Comparison of ENCODE assay signal across 8 cellular contexts in genomic region chr15:59622289-59622688, GRCh38. TPM values are rescaled to one million over a fixed set of nuclear protein-coding genes. Genes with fewer than 3 reads are reported as not detected.
DNase-seq lines count a peak whose midpoint lies in the region; ATAC-seq and TF ChIP-seq lines count a peak whose summit lies in the region.

No MANE protein-coding gene starts in this region.

- H2BK20ac ChIP-seq in IMR-90 (ENCODE audit: low read depth, low read length), result no peak overlapping the region

- TF ChIP-seq CTCF in AG04450 (IDR thresholded peaks at IDR 0.05; ENCODE audit: low read depth, low read length) (peak; percentile 37), IMR-90 (conservative IDR thresholded peaks at IDR 0.05; ENCODE audit: low read depth, low read length) (peak; percentile 32), WI38 (IDR thresholded peaks at IDR 0.05; ENCODE audit: low read depth, low read length) (0 out of 2 replicates have a peak, but pooled peaks have one; percentile 25)

- POLR2A ChIA-PET in AG04450 (lab: Yijun Ruan, JAX), result no interaction called here
- POLR2A ChIA-PET in IMR-90 (lab: Charles Lee; ENCODE audit: unreplicated experiment), result no interaction called here

- no peak overlapping the region for H3K18ac ChIP-seq in IMR-90 (ENCODE audit: low read depth, low read length)

- no peak overlapping the region for H4K91ac ChIP-seq in IMR-90 (ENCODE audit: insufficient read depth, low read depth, low read length)

- H2AK5ac ChIP-seq in IMR-90 (ENCODE audit: low read depth, low read length), result no peak overlapping the region

- H4K8ac ChIP-seq in IMR-90 (ENCODE audit: low read depth in 2 of 2, low read length in 2 of 2), result no peak overlapping the region

- no peak overlapping the region for H2BK5ac ChIP-seq in IMR-90 (ENCODE audit: low read depth, low read length, poor library complexity, severe bottlenecking)

- no peak overlapping the region for H2AK9ac ChIP-seq in IMR-90 (replicated peaks; ENCODE audit: low read depth, low read length, poor library complexity)

- no CpG with 5 or more reads among the region's 6 CpGs for WGBS in IMR-90 (ENCODE audit: extremely low coverage in 2 of 2, insufficient read length in 1 of 2), 2 experiments

- H2BK120ac ChIP-seq in IMR-90 (ENCODE audit: low read depth, low read length), result no peak overlapping the region

- no peak for DNase-seq in AG04450 (ENCODE audit: low read depth, low spot score)
- peak; percentile 34 for DNase-seq in IMR-90
- peak; percentile 65 for DNase-seq in stimulated activated CD4-positive, alpha-beta T cell treated with anti-CD3 and anti-CD28 coated beads, Interleukin-1b, Interleukin-23, amount 100 ng/mL, for 48 hours
- DNase-seq in OCI-M2 (lab: John Stamatoyannopoulos, UW; ENCODE audit: unreplicated experiment), result no peak

- dilution Hi-C loops in IMR-90 (cut with HindIII; ENCODE audit: low sequenced_read_pairs, unreplicated experiment), result no loop called here

- TF ChIP-seq RAD21 in IMR-90 (IDR thresholded peaks at IDR 0.05; ENCODE audit: low read length), result peak; percentile 20; the same call in 1 of the 2 replicates

- H2AFZ ChIP-seq in IMR-90 (replicated peaks; ENCODE audit: low read length, poor library complexity), result no peak overlapping the region

- H3K9me3 ChIP-seq in AG04450 (ENCODE audit: control insufficient read depth, insufficient read depth, low read length), result no peaks in the 10 kb centered on the region
- no peaks in the 10 kb centered on the region for H3K9me3 ChIP-seq in IMR-90 (ENCODE audit: control insufficient read depth, insufficient read depth, low read length)

- in situ Hi-C loops in IMR-90 (cut with MboI; ENCODE audit: low sequenced_read_pairs), result no loop called here

- H4K20me1 ChIP-seq in IMR-90 (ENCODE audit: insufficient read depth, low read length), result no peaks in the 10 kb centered on the region

- H3K23ac ChIP-seq in IMR-90 (ENCODE audit: low read depth, low read length), result no peak overlapping the region

- H2BK15ac ChIP-seq in IMR-90 (ENCODE audit: low read depth, low read length), result no peak overlapping the region

- no peak overlapping the region for H4K5ac ChIP-seq in IMR-90 (ENCODE audit: low read depth, low read length)

- TF ChIP-seq POLR2A in IMR-90 (IDR thresholded peaks at IDR 0.05; ENCODE audit: low read depth, low read length), result no peak

- H3K4me2 ChIP-seq in IMR-90 (ENCODE audit: low read depth, low read length), result no peak overlapping the region

- CTCF ChIA-PET in AG04450 (lab: Charles Lee), result interaction anchor here (0.7 kb wide), 1 partner anchor 16 kb away, joined by 7 read pairs; no protein-coding TSS in a partner anchor
- CTCF ChIA-PET in IMR-90 (lab: Yijun Ruan, JAX), result no interaction called here

- peaks cover 3% of the 10 kb centered on the region for H3K27me3 ChIP-seq in AG04450 (ENCODE audit: control insufficient read depth, insufficient read depth, low read length)
- peaks cover 17% of the 10 kb centered on the region for H3K27me3 ChIP-seq in IMR-90 (ENCODE audit: control insufficient read depth, insufficient read depth, low read length)

- no peak overlapping the region for H3K27ac ChIP-seq in AG04450 (ENCODE audit: low read depth, low read length)
- no peak overlapping the region for H3K27ac ChIP-seq in IMR-90 (ENCODE audit: insufficient read depth, low read length)

- no peak overlapping the region for H3K4ac ChIP-seq in IMR-90 (ENCODE audit: low read depth, low read length)

- intact Hi-C loops in IMR-90 (cut with micrococcal nuclease), result no loop called here

- peak; percentile 70 for ATAC-seq in GM18867 (IDR thresholded peaks at IDR 0.05; ENCODE audit: unreplicated experiment)
- peak; percentile 60; the same call in 1 of the 2 replicates for ATAC-seq in IMR-90 (ENCODE audit: low read depth)
- ATAC-seq in esophagus mucosa, result peak; percentile 72
- no peak for ATAC-seq in HG02852 (IDR thresholded peaks at IDR 0.05; ENCODE audit: unreplicated experiment)

- no peak overlapping the region for H3K56ac ChIP-seq in IMR-90 (ENCODE audit: extremely low read depth, insufficient read depth, low read length)

- no peaks in the 10 kb centered on the region for H3K36me3 ChIP-seq in IMR-90 (ENCODE audit: control insufficient read depth, insufficient read depth, low read length)

- no peak overlapping the region for H3K9ac ChIP-seq in IMR-90 (ENCODE audit: low read depth, low read length)

- H3K4me3 ChIP-seq in AG04450 (ENCODE audit: low read depth, low read length) (no peak overlapping the region), IMR-90 (ENCODE audit: insufficient read depth, low read depth, low read length) (no peak overlapping the region), WI38 (ENCODE audit: low read depth, low read length) (no peak overlapping the region)

- BruUV-seq in IMR-90 (replicated peaks; lab: Mats Ljungman, UMichigan), result no TSS peak

- H3K79me1 ChIP-seq in IMR-90 (ENCODE audit: low read depth in 1 of 2, low read length in 2 of 2), result no peaks in the 10 kb centered on the region

- no peaks in the 10 kb centered on the region for H3K4me1 ChIP-seq in IMR-90 (ENCODE audit: control insufficient read depth, insufficient read depth, low read length)

- H3K14ac ChIP-seq in IMR-90 (replicated peaks; ENCODE audit: low read depth, low read length), result no peak overlapping the region

- no peaks in the 10 kb centered on the region for H3K9me1 ChIP-seq in IMR-90 (ENCODE audit: insufficient read depth, low read length)

TF ChIP-seq in IMR-90, 13 proteins besides CTCF, POLR2A, EP300 and RAD21:
- TF ChIP-seq FOS (IDR thresholded peaks at IDR 0.05; ENCODE audit: low read depth, low read length) (no peak), CEBPB (IDR thresholded peaks at IDR 0.05; ENCODE audit: low read depth, low read length) (no peak), MXI1 (IDR thresholded peaks at IDR 0.05; ENCODE audit: borderline replicate concordance, low read depth, low read length) (no peak), RFX5 (IDR thresholded peaks at IDR 0.05; ENCODE audit: low read depth, low read length) (no peak)

RNA-seq across cellular contexts. Expression of gene GCNT3, which starts 10.7 kb away (rescaled TPM):
- polyA plus RNA-seq in AG04450 (2011; rRNA removed) (0.29 TPM in 1 of 2 replicates, not detected in the other), IMR-90 (2012; rRNA removed) (not detected in 2 replicates)
- polyA minus RNA-seq in AG04450 (2011; rRNA and poly(A)+ RNA removed), result 0.04 TPM in 1 of 2 replicates, not detected in the other
- total RNA-seq in IMR-90 (2012; rRNA removed) (not detected in 2 replicates), esophagus mucosa (11.4 TPM)
- polyA plus RNA-seq in IMR-90 (2012; cell fraction: cytosol; rRNA removed), result not detected in 2 replicates
- polyA plus RNA-seq in IMR-90 (2012; cell fraction: nucleus; rRNA removed; ENCODE audit: low replicate concordance), result not detected in 2 replicates

RNA-seq across cellular contexts. Expression of gene GTF2A2, which starts 35.0 kb away (rescaled TPM):
- polyA plus RNA-seq in AG04450 (2011; rRNA removed) (40.2 and 77.8 TPM in 2 replicates), IMR-90 (2012; rRNA removed) (23.4 and 29.9 TPM in 2 replicates)
- polyA minus RNA-seq in AG04450 (2011; rRNA and poly(A)+ RNA removed), result 7.5 and 8.4 TPM in 2 replicates
- total RNA-seq in IMR-90 (2012; rRNA removed) (10.2 and 23.6 TPM in 2 replicates), esophagus mucosa (61.5 TPM)
- 88.2 and 185 TPM in 2 replicates for polyA plus RNA-seq in IMR-90 (2012; cell fraction: cytosol; rRNA removed)
- 39.0 and 50.0 TPM in 2 replicates for polyA plus RNA-seq in IMR-90 (2012; cell fraction: nucleus; rRNA removed; ENCODE audit: low replicate concordance)

Comparison
In these comparisons a context has a peak if more than half of its experiments do, and no peak if none do; other contexts are left out.
1. DNase-seq: peak in IMR-90 (single experiment) and stimulated activated CD4-positive, alpha-beta T cell treated with anti-CD3 and anti-CD28 coated beads, Interleukin-1b, Interleukin-23, amount 100 ng/mL, for 48 hours (single experiment); none in AG04450 (single experiment) and OCI-M2 (single experiment).
2. RNA of gene GCNT3, which starts 10.7 kb away (total RNA-seq): 11.4 TPM in esophagus mucosa (single experiment); not detected in IMR-90; every median in the first group is over 10 times any median in the second.
3. Peak in every context shown above with its lines, with median percentiles within 50 percentile points of each other: CTCF ChIP-seq.